12 cellular contexts compared by ENCODE assay signal in genomic region chr4:181959121-181959520, GRCh38.
DNase-seq lines count a peak whose midpoint lies in the region; ATAC-seq and TF ChIP-seq lines count a peak whose summit lies in the region.
"Had no signal": no experiment of that assay in that cellular context is flagged by ENCODE, and none has a peak within 500 bp of the region (broad histone marks: within the 10 kb centered on the region; RNA-seq: fewer than 3 reads in every experiment).

No MANE protein-coding gene starts in this region.

- no peaks in the 10 kb centered on the region for H3K27me3 ChIP-seq in skeletal muscle satellite cell (ENCODE audit: control insufficient read depth, insufficient read depth, low read length)

- ATAC-seq in HG02588 (IDR thresholded peaks at IDR 0.05; ENCODE audit: unreplicated experiment) (no peak), GM19023 (IDR thresholded peaks at IDR 0.05; ENCODE audit: unreplicated experiment) (no peak)

- DNase-seq in HK-2 (ENCODE audit: unreplicated experiment) (peak; percentile 73), T1000 (lab: John Stamatoyannopoulos, UW) (peak; percentile 13), fibroblast of villous mesenchyme (ENCODE audit: low read depth) (peak; percentile 34), epidermal melanocyte (ENCODE audit: insufficient read length, low spot score) (no peak), SHP77 treated with DMSO at 0.1 percent for 48 hours (lab: John Stamatoyannopoulos, UW) (no peak)
- DNase-seq: activated T-cell treated with anti-CD3 and anti-CD28 coated beads, Interleukin-2, amount 50 U/mL, for 24 hours; DND-41; NCI-H2081 treated with DMSO at 0.1 percent for 48 hours; stimulated activated CD4-positive, alpha-beta T cell treated with anti-CD3 and anti-CD28 coated beads, Interleukin-4, amount 100 ng/mL, for 24 hours had no signal

- H3K36me3 ChIP-seq in skeletal muscle satellite cell (ENCODE audit: insufficient read depth, low read length) = no peaks in the 10 kb centered on the region

- peaks cover 50% of the 10 kb centered on the region for H3K4me1 ChIP-seq in skeletal muscle satellite cell (ENCODE audit: control insufficient read depth, insufficient read depth, low read length)

- no peak for TF ChIP-seq CTCF in fibroblast of villous mesenchyme (IDR thresholded peaks at IDR 0.05; ENCODE audit: insufficient read depth, low read depth, low read length)

- peak overlapping the region; percentile 70 for H3K4me2 ChIP-seq in skeletal muscle satellite cell (ENCODE audit: low read length)

- no peaks in the 10 kb centered on the region for H3K9me3 ChIP-seq in skeletal muscle satellite cell (replicated peaks; ENCODE audit: low read length)

- peak overlapping the region; percentile 74 for H3K9ac ChIP-seq in skeletal muscle satellite cell (ENCODE audit: low read depth, low read length)

- no peak overlapping the region for H3K4me3 ChIP-seq in fibroblast of villous mesenchyme (ENCODE audit: low read depth, low read length)
- H3K4me3 ChIP-seq in skeletal muscle satellite cell (ENCODE audit: low read length) = peak overlapping the region; percentile 17

Comparison
In these comparisons a context has a peak if more than half of its experiments do, and no peak if none do; other contexts are left out.
1. DNase-seq: peak in HK-2 (single experiment), T1000 (single experiment) and fibroblast of villous mesenchyme (single experiment); none in epidermal melanocyte (single experiment) and SHP77 treated with DMSO at 0.1 percent for 48 hours (single experiment).